In the genomic region with DNA sequence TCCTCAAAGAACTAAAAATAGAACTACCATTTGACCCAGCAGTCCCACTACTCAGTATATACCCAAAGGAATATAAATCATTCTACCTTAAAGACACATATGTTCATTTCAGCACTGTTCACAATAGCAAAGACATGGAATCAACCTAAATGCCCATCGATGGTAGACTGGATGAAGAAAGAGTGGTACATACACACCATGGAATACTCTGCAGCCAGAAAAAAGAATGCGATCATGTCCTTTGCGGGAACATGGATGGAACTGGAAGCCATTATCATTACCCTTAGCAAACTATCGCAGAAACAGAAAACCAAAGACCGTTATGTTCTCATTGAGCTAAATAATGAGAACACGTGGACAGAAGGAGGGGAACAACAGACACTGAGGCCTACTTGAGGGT, we compare ENCODE assay signal across 33 cellular contexts.
"Had no signal": no experiment of that assay in that cellular context is flagged by ENCODE, and none has a peak within 500 bp of the region (broad histone marks: within the 10 kb centered on the region; RNA-seq: fewer than 3 reads in every experiment).

No MANE protein-coding gene starts in this region.

- ATAC-seq: activated CD8-positive, alpha-beta T cell treated with anti-CD3 and anti-CD28 coated beads for 36 hours; activated naive CD4-positive, alpha-beta T cell treated with anti-CD3 and anti-CD28 coated beads, Interleukin-2, amount 50 U/mL, for 72 hours; activated T-cell treated with anti-CD3 and anti-CD28 coated beads, Interleukin-2, amount 50 U/mL, for 4 hours; activated T-cell treated with anti-CD3 and anti-CD28 coated beads, Interleukin-2, amount 50 U/mL, for 72 hours; activated T-helper 17 cell treated with anti-CD3 and anti-CD28 coated beads, Interleukin-2, amount 50 U/mL, for 72 hours; body of pancreas had no signal

- H3K36me3 ChIP-seq: adrenal gland, breast epithelium had no signal

- H3K27ac ChIP-seq: adrenal gland, body of pancreas, brain microvascular endothelial cell, breast epithelium, VCaP had no signal

- DNase-seq: activated B cell treated with CpG ODN at 0.5 μM for 24 hours; activated CD4-positive, alpha-beta memory T cell treated with anti-CD3 and anti-CD28 coated beads for 36 hours; activated CD4-positive, alpha-beta T cell treated with anti-CD3 and anti-CD28 coated beads for 4 hours; activated CD4-positive, alpha-beta T cell treated with anti-CD3 and anti-CD28 coated beads, Interleukin-2, amount 10 ng/mL, durations not matched to agents 24 days and 14 days; activated CD4-positive, alpha-beta T cell treated with anti-CD3 and anti-CD28 coated beads, Interleukin-2, amount 50 U/mL, for 1 hour; activated CD4-positive, alpha-beta T cell treated with anti-CD3 and anti-CD28 coated beads, Interleukin-2, amount 50 U/mL, for 4 hours; activated CD4-positive, CD25-positive, alpha-beta regulatory T cell treated with anti-CD3 and anti-CD28 coated beads, Interleukin-2, amount 50 U/mL, for 72 hours; activated CD8-positive, alpha-beta memory T cell treated with anti-CD3 and anti-CD28 coated beads, Interleukin-2, amount 50 U/mL, for 4 hours; activated CD8-positive, alpha-beta T cell treated with anti-CD3 and anti-CD28 coated beads for 36 hours; activated effector memory CD4-positive, alpha-beta T cell treated with anti-CD3 and anti-CD28 coated beads, Interleukin-2, amount 50 U/mL, for 16 hours; activated gamma-delta T cell treated with Interleukin-2 at 50 U/mL for 16 hours; activated naive CD4-positive, alpha-beta T cell; activated naive CD4-positive, alpha-beta T cell treated with anti-CD3 and anti-CD28 coated beads for 36 hours; activated naive CD4-positive, alpha-beta T cell treated with anti-CD3 and anti-CD28 coated beads, Interleukin-2, amount 50 U/mL, for 16 hours; activated naive CD8-positive, alpha-beta T cell treated with anti-CD3 and anti-CD28 coated beads for 36 hours; activated T-cell treated with anti-CD3 and anti-CD28 coated beads for 4 hours; activated T-cell treated with anti-CD3 and anti-CD28 coated beads, Interleukin-2, amount 50 U/mL, for 1 hour; activated T-cell treated with anti-CD3 and anti-CD28 coated beads, Interleukin-2, amount 50 U/mL, for 4 hours; activated T-cell treated with anti-CD3 and anti-CD28 coated beads, Interleukin-2, amount 50 U/mL, for 72 hours; adrenal gland; amniotic stem cell; aorta; body of pancreas; brain microvascular endothelial cell; central memory CD4-positive, alpha-beta T cell; T-helper 2 cell; T-helper 9 cell had no signal

- H3K9me3 ChIP-seq: adrenal gland, body of pancreas, breast epithelium had no signal

- H3K27me3 ChIP-seq: adrenal gland, body of pancreas, brain microvascular endothelial cell, breast epithelium had no signal

- FAIRE-seq: astrocyte, TTC549 had no signal

- H3K4me1 ChIP-seq: adrenal gland, breast epithelium had no signal

- H3K4me3 ChIP-seq: adrenal gland, body of pancreas, breast epithelium had no signal
